ENCODE assay signal across 21 cellular contexts in the genomic region with DNA sequence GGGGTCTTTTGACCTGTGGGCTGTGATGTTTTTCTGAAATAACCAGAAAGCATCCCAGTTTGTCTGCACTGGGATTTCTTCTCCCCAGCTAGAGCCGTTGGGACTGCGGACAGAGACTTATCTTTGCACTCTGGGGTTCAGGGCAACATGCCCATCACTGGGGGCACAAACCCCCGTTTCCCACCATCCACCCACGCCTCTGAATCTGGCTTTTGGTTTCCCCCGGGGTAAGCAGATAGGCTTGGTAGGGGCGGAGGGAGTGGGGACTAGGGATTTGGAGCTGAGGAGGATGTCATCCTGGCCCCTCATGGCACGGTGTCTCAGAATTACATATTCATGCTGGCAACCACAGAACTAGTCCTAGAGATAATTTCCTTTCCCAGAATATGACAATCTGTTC.
DNase-seq lines count a peak whose midpoint lies in the region; ATAC-seq and TF ChIP-seq lines count a peak whose summit lies in the region.
"Had no signal": no experiment of that assay in that cellular context is flagged by ENCODE, and none has a peak within 500 bp of the region (broad histone marks: within the 10 kb centered on the region; RNA-seq: fewer than 3 reads in every experiment).

No MANE protein-coding gene starts in this region.

- peaks cover 40% of the 10 kb centered on the region for H3K4me1 Mint-ChIP-seq in nephron progenitor cell
- H3K4me1 Mint-ChIP-seq in immature natural killer cell, result peaks cover 17% of the 10 kb centered on the region in 2 donors

- no peak overlapping the region for H3K4me3 ChIP-seq in heart right ventricle
- H3K4me3 ChIP-seq: HAP-1 had no signal

- TF ChIP-seq CTCF in heart right ventricle (IDR thresholded peaks at IDR 0.05) (no peak), nephron progenitor cell (IDR thresholded peaks at IDR 0.05) (no peak)

- peaks cover 0 to 23% (median 0%) of the 10 kb centered on the region in 9 donors for H3K36me3 ChIP-seq in heart right ventricle
- H3K36me3 ChIP-seq: HAP-1 had no signal

- 74 to 84% methylated on average over 7 of the region's 7 CpGs for WGBS in heart right ventricle, 2 donors

- H3K27ac Mint-ChIP-seq in nephron progenitor cell (peak overlapping the region; percentile 40), immature natural killer cell (no peak overlapping the region)

- H3K4me1 ChIP-seq in heart right ventricle, result peaks cover 0 to 11% (median 8%) of the 10 kb centered on the region in 9 donors
- H3K4me1 ChIP-seq: HAP-1 had no signal

- H3K27me3 Mint-ChIP-seq in nephron progenitor cell (ENCODE audit: low read depth, poor library complexity), result no peaks in the 10 kb centered on the region
- H3K27me3 Mint-ChIP-seq in immature natural killer cell (ENCODE audit: low read depth in 3 of 3), result peaks cover 0 to 7% (median 0%) of the 10 kb centered on the region in 3 donors

- intact Hi-C loops in cardiac septum (cut with DNase I), result loop anchor here (10.0 kb wide), 2 partner anchors 232 to 552 kb away; no protein-coding TSS in a partner anchor
- intact Hi-C loops in heart right ventricle (cut with DNase I), result loop anchor here in 5 of 10 donors (5.0 to 10.0 kb wide), 7 partner anchors 61 to 542 kb away; partner anchors contain the start of gene CCDC182 (in 1 of the 5)

- no peak overlapping the region for H3K27ac ChIP-seq in heart right ventricle
- H3K27ac ChIP-seq: 22Rv1, C4-2B had no signal

- peaks cover 64% of the 10 kb centered on the region for H3K36me3 Mint-ChIP-seq in nephron progenitor cell (ENCODE audit: low read depth)
- H3K36me3 Mint-ChIP-seq in immature natural killer cell, result peaks cover 0 to 19% (median 17%) of the 10 kb centered on the region in 3 donors

- H3K9me3 ChIP-seq in heart right ventricle, result no peaks in the 10 kb centered on the region
- H3K9me3 ChIP-seq: HAP-1 had no signal

- no peak overlapping the region for H3K4me3 Mint-ChIP-seq in nephron progenitor cell
- no peak overlapping the region for H3K4me3 Mint-ChIP-seq in immature natural killer cell

- ATAC-seq in heart right ventricle (no peak), GM18873 (IDR thresholded peaks at IDR 0.05; ENCODE audit: low FRiP score, unreplicated experiment) (no peak)
- ATAC-seq: PC-3 had no signal

- H3K9me3 Mint-ChIP-seq in nephron progenitor cell (no peaks in the 10 kb centered on the region), immature natural killer cell (no peaks in the 10 kb centered on the region)

- DNase-seq in NCI-H82 (lab: John Stamatoyannopoulos, UW), result peak; percentile 50
- no peak for DNase-seq in NCI-H82 treated with DMSO at 0.1 percent for 48 hours (lab: John Stamatoyannopoulos, UW; ENCODE audit: unreplicated experiment)
- peak; percentile 38 for DNase-seq in cardiac septum (ENCODE audit: low spot score)
- DNase-seq in heart right ventricle, result no peak
- DNase-seq in nephron progenitor cell, result no peak
- no peak for DNase-seq in immature natural killer cell
- no peak for DNase-seq in NCI-H69 (lab: John Stamatoyannopoulos, UW)
- DNase-seq: AML-193, DMS79 treated with DMSO at 0.1 percent for 48 hours, KG1, NCI-H1417, NCI-H187, NCI-H2107, NCI-H510A, PC-3, RPMI8226, SHP77 treated with DMSO at 0.1 percent for 48 hours had no signal

- no peaks in the 10 kb centered on the region for H3K27me3 ChIP-seq in heart right ventricle

Comparison
In these comparisons a context has a peak if more than half of its experiments do, and no peak if none do; other contexts are left out.
1. DNase-seq: peak in NCI-H82 (single experiment) and cardiac septum (single experiment); none in NCI-H82 treated with DMSO at 0.1 percent for 48 hours (single experiment), heart right ventricle (0 of 2), nephron progenitor cell (single experiment), immature natural killer cell (0 of 3) and NCI-H69 (single experiment).